ENCODE assay signal across 17 cellular contexts in the genomic region with DNA sequence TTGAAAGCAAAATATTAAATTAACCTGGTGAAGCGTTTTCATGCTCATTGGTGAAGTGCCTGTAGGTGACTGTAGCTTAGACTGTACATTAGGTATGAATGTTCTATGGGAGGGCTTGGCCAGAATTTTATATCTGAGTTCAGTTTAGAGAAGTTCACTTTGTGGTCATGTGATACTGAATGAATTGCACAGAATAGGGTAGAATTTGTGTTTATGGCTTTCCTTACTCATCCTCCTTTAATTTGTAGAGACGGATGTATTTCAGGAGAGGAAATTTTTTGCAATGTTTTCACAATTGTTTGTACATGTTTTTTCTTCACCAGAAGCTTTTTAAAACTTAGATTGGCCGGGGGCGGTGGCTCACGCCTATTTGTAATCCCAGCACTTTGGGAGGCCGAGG. TPM values are rescaled to one million over a fixed set of nuclear protein-coding genes. Genes with fewer than 3 reads are reported as not detected.
DNase-seq lines count a peak whose midpoint lies in the region; ATAC-seq and TF ChIP-seq lines count a peak whose summit lies in the region.
"Had no signal": no experiment of that assay in that cellular context is flagged by ENCODE, and none has a peak within 500 bp of the region (broad histone marks: within the 10 kb centered on the region; RNA-seq: fewer than 3 reads in every experiment).

No MANE protein-coding gene starts in this region.

- H3K4me1 Mint-ChIP-seq in activated T-helper 17 cell treated with anti-CD3 and anti-CD28 coated beads, Interleukin-2, amount 50 U/mL, for 72 hours, result peaks cover 18% of the 10 kb centered on the region

- no peak for ATAC-seq in activated T-helper 17 cell treated with anti-CD3 and anti-CD28 coated beads, Interleukin-2, amount 50 U/mL, for 72 hours (replicated peaks)
- ATAC-seq in GM18502 (IDR thresholded peaks at IDR 0.05; ENCODE audit: poor library complexity, unreplicated experiment), result no peak
- ATAC-seq in HG02571 (IDR thresholded peaks at IDR 0.05; ENCODE audit: unreplicated experiment), result no peak
- ATAC-seq: gastrocnemius medialis had no signal

- no peak for TF ChIP-seq CTCF in BE2C (IDR thresholded peaks at IDR 0.05; ENCODE audit: low read depth, low read length)

- no peak overlapping the region for H2AFZ ChIP-seq in ACC112 (ENCODE audit: low read length, unreplicated experiment)

- H3K9me3 Mint-ChIP-seq in activated T-helper 17 cell treated with anti-CD3 and anti-CD28 coated beads, Interleukin-2, amount 50 U/mL, for 72 hours, result no peaks in the 10 kb centered on the region
- H3K9me3 Mint-ChIP-seq: activated naive CD4-positive, alpha-beta T cell treated with anti-CD3 and anti-CD28 coated beads for 36 hours; nephron had no signal

- H3K4me3 ChIP-seq in ACC112 (ENCODE audit: low read depth, low read length) (peak overlapping the region; percentile 46), BE2C (ENCODE audit: low read depth, low read length) (no peak overlapping the region)
- H3K4me3 ChIP-seq: gastrocnemius medialis had no signal

- peaks cover 59% of the 10 kb centered on the region for H3K79me2 ChIP-seq in ACC112 (ENCODE audit: control insufficient read depth, insufficient read depth, low read length, unreplicated experiment)

- no peaks in the 10 kb centered on the region for H3K27me3 Mint-ChIP-seq in activated T-helper 17 cell treated with anti-CD3 and anti-CD28 coated beads, Interleukin-2, amount 50 U/mL, for 72 hours

- H3K36me3 Mint-ChIP-seq in activated T-helper 17 cell treated with anti-CD3 and anti-CD28 coated beads, Interleukin-2, amount 50 U/mL, for 72 hours (ENCODE audit: low read depth), result no peaks in the 10 kb centered on the region

- H3K4me1 ChIP-seq in ACC112 (ENCODE audit: control insufficient read depth, insufficient read depth, low read length, unreplicated experiment), result peaks cover 43% of the 10 kb centered on the region
- H3K4me1 ChIP-seq in BE2C, result peaks cover 5% of the 10 kb centered on the region; the same call in 1 of the 2 replicates

- no peak overlapping the region for H3K4me3 Mint-ChIP-seq in activated T-helper 17 cell treated with anti-CD3 and anti-CD28 coated beads, Interleukin-2, amount 50 U/mL, for 72 hours
- H3K4me3 Mint-ChIP-seq: activated naive CD4-positive, alpha-beta T cell treated with anti-CD3 and anti-CD28 coated beads for 36 hours; nephron had no signal

- H3K27me3 ChIP-seq in ACC112 (ENCODE audit: insufficient read depth, low read length) (no peaks in the 10 kb centered on the region), BE2C (no peaks in the 10 kb centered on the region)
- H3K27me3 ChIP-seq: gastrocnemius medialis, tibial nerve had no signal

- 0 out of 2 replicates have a peak, but pooled peaks cover 3% of the 10 kb centered on the region for H3K36me3 ChIP-seq in ACC112 (ENCODE audit: insufficient read depth, low read length)
- no peaks in the 10 kb centered on the region for H3K36me3 ChIP-seq in BE2C
- H3K36me3 ChIP-seq: gastrocnemius medialis, tibial nerve had no signal

- peak; percentile 8 for DNase-seq in HPDE6-E6E7 (ENCODE audit: extremely low spot score)
- peak; percentile 44 for DNase-seq in iris pigment epithelial cell (ENCODE audit: low read depth)
- no peak for DNase-seq in activated gamma-delta T cell treated with Interleukin-2 at 50 U/mL for 16 hours
- no peak for DNase-seq in BE2C
- DNase-seq: activated CD8-positive, alpha-beta memory T cell treated with anti-CD3 and anti-CD28 coated beads for 24 hours; activated naive CD4-positive, alpha-beta T cell treated with anti-CD3 and anti-CD28 coated beads for 36 hours; effector memory CD4-positive, alpha-beta T cell; gastrocnemius medialis; NCI-H1105; NCI-H2227 treated with DMSO at 0.1 percent for 48 hours; stimulated activated CD8-positive, alpha-beta memory T cell treated with anti-CD3 and anti-CD28 coated beads, Interleukin-4, amount 100 ng/mL, for 48 hours had no signal

- peak overlapping the region; percentile 21 for H3K27ac Mint-ChIP-seq in activated T-helper 17 cell treated with anti-CD3 and anti-CD28 coated beads, Interleukin-2, amount 50 U/mL, for 72 hours
- H3K27ac Mint-ChIP-seq: activated naive CD4-positive, alpha-beta T cell treated with anti-CD3 and anti-CD28 coated beads for 36 hours; nephron had no signal

- H3K9me3 ChIP-seq in BE2C, result no peaks in the 10 kb centered on the region
- H3K9me3 ChIP-seq: gastrocnemius medialis, tibial nerve had no signal

- peak overlapping the region; percentile 98 for H3K27ac ChIP-seq in ACC112 (ENCODE audit: low read depth, low read length)
- H3K27ac ChIP-seq: gastrocnemius medialis had no signal

RNA-seq across cellular contexts. Expression of a gene that starts 32.3 kb away (rescaled TPM):
- 10 to 100 TPM; 18.5 to 20.0 TPM for total RNA-seq in activated T-helper 17 cell treated with anti-CD3 and anti-CD28 coated beads, Interleukin-2, amount 50 U/mL, for 72 hours
- polyA plus RNA-seq in BE2C (2012; ENCODE audit: insufficient read depth, insufficient read length, low read depth), result 9.2 TPM

Comparison
In these comparisons a context has a peak if more than half of its experiments do, and no peak if none do; other contexts are left out.
1. DNase-seq: peak in HPDE6-E6E7 (single experiment) and iris pigment epithelial cell (single experiment); none in activated gamma-delta T cell treated with Interleukin-2 at 50 U/mL for 16 hours (single experiment) and BE2C (single experiment).